ENCODE assay signal across 10 cellular contexts in the genomic region with DNA sequence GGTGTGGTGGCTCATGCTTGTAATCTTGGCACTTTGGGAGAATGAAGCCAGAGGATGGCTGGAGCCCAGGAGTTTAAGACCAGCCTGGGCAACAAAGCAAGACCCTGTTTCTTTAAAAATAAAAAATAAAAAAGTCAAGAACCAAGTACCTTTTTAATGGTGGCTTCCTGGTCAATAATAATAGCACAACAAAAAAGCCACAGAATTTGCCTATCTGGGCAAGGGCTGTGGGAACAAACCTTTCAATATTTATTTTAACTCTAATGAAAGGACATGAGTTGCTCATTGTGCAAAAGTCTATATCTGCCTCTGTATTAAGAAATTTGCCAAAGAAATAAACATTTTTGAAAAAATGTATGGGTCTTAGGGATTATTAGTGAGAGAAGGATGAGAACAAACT. TPM values are rescaled to one million over a fixed set of nuclear protein-coding genes. Genes with fewer than 3 reads are reported as not detected.
DNase-seq lines count a peak whose midpoint lies in the region; ATAC-seq and TF ChIP-seq lines count a peak whose summit lies in the region.
"Had no signal": no experiment of that assay in that cellular context is flagged by ENCODE, and none has a peak within 500 bp of the region (broad histone marks: within the 10 kb centered on the region; RNA-seq: fewer than 3 reads in every experiment).

No MANE protein-coding gene starts in this region.

- POLR2A ChIA-PET in naive thymus-derived CD4-positive, alpha-beta T cell (lab: Charles Lee), result interaction anchor here (0.5 to 2.2 kb wide), 6 partner anchors 11 to 182 kb away, joined by 3 to 9 read pairs (median 4); no protein-coding TSS in a partner anchor

- peak overlapping the region in 1 of 3 donors; percentile 93 for H3K27ac Mint-ChIP-seq in CD4-positive, CD25-positive, alpha-beta regulatory T cell
- H3K27ac Mint-ChIP-seq in naive thymus-derived CD4-positive, alpha-beta T cell, result peak overlapping the region in 8 of 9 donors; percentile 87 to 97 (median 92)

- peak overlapping the region; percentile 79 to 91 (median 90) for H3K4me3 Mint-ChIP-seq in CD4-positive, CD25-positive, alpha-beta regulatory T cell
- peak overlapping the region; percentile 90 to 98 (median 94) for H3K4me3 Mint-ChIP-seq in naive thymus-derived CD4-positive, alpha-beta T cell

- no peak for TF ChIP-seq CTCF in brain microvascular endothelial cell (IDR thresholded peaks at IDR 0.05; ENCODE audit: low read depth, low read length, missing control alignments)

- no peak for ATAC-seq in CD4-positive, CD25-positive, alpha-beta regulatory T cell (ENCODE audit: low read depth in 2 of 2)
- ATAC-seq in naive thymus-derived CD4-positive, alpha-beta T cell, result no peak
- ATAC-seq in HG02885 (IDR thresholded peaks at IDR 0.05; ENCODE audit: poor library complexity, unreplicated experiment), result no peak

- no peak for DNase-seq in CD4-positive, CD25-positive, alpha-beta regulatory T cell
- DNase-seq in brain microvascular endothelial cell (no peak), DMS53 (lab: John Stamatoyannopoulos, UW) (no peak), pons (ENCODE audit: low spot score) (no peak), NCI-H524 (lab: John Stamatoyannopoulos, UW) (no peak)
- no peak for DNase-seq in naive thymus-derived CD4-positive, alpha-beta T cell
- DNase-seq: activated T-cell treated with anti-CD3 and anti-CD28 coated beads for 4 hours had no signal

- peaks cover 8% of the 10 kb centered on the region for H3K36me3 Mint-ChIP-seq in CD4-positive, CD25-positive, alpha-beta regulatory T cell
- peaks cover 0 to 11% (median 7%) of the 10 kb centered on the region in 5 donors for H3K36me3 Mint-ChIP-seq in naive thymus-derived CD4-positive, alpha-beta T cell

- in situ Hi-C loops in brain microvascular endothelial cell (cut with HindIII; ENCODE audit: low pct_ligation_motif_present, low sequenced_read_pairs), result no loop called here

- H3K27me3 ChIP-seq in CD4-positive, CD25-positive, alpha-beta regulatory T cell (ENCODE audit: control insufficient read depth, insufficient read depth, low read length), result no peaks in the 10 kb centered on the region
- H3K27me3 ChIP-seq in HUES64 (ENCODE audit: insufficient read depth, low read length) (no peaks in the 10 kb centered on the region), brain microvascular endothelial cell (replicated peaks) (no peaks in the 10 kb centered on the region)
- H3K27me3 ChIP-seq in naive thymus-derived CD4-positive, alpha-beta T cell (ENCODE audit: control insufficient read depth in 2 of 2, insufficient read depth in 2 of 2, low read length in 2 of 2), result no peaks in the 10 kb centered on the region
- H3K27me3 ChIP-seq: SJSA1 had no signal

- peaks cover 46% of the 10 kb centered on the region for H3K4me1 ChIP-seq in CD4-positive, CD25-positive, alpha-beta regulatory T cell (ENCODE audit: control insufficient read depth, insufficient read depth, low read length, poor library complexity, severe bottlenecking)
- peaks cover 47% of the 10 kb centered on the region for H3K4me1 ChIP-seq in HUES64 (ENCODE audit: insufficient read depth, low read length)
- H3K4me1 ChIP-seq in naive thymus-derived CD4-positive, alpha-beta T cell (ENCODE audit: control insufficient read depth in 2 of 2, insufficient read depth in 2 of 2, low read length in 2 of 2), result peaks cover 26 to 58% of the 10 kb centered on the region in 2 donors

- H3K9me3 ChIP-seq in CD4-positive, CD25-positive, alpha-beta regulatory T cell (ENCODE audit: control insufficient read depth in 2 of 2, low read length in 2 of 2), result no peaks in the 10 kb centered on the region
- no peaks in the 10 kb centered on the region for H3K9me3 ChIP-seq in HUES64 (ENCODE audit: insufficient read depth, low read depth, low read length)
- H3K9me3 ChIP-seq in naive thymus-derived CD4-positive, alpha-beta T cell (ENCODE audit: control insufficient read depth in 2 of 3, low read length in 3 of 3), result no peaks in the 10 kb centered on the region
- H3K9me3 ChIP-seq: SJSA1 had no signal

- CTCF ChIA-PET in naive thymus-derived CD4-positive, alpha-beta T cell (lab: Charles Lee), result interaction anchor here (1.9 kb wide), 1 partner anchor 35 kb away, joined by 5 read pairs; no protein-coding TSS in a partner anchor

- H3K27ac ChIP-seq in CD4-positive, CD25-positive, alpha-beta regulatory T cell (ENCODE audit: insufficient read depth, low read length, poor library complexity, severe bottlenecking), result no peak overlapping the region
- H3K27ac ChIP-seq in HUES64 (ENCODE audit: low read depth, low read length) (no peak overlapping the region), brain microvascular endothelial cell (peak overlapping the region; percentile 28)
- H3K27ac ChIP-seq in naive thymus-derived CD4-positive, alpha-beta T cell (ENCODE audit: low read depth, low read length), result peak overlapping the region; percentile 8
- H3K27ac ChIP-seq: SJSA1 had no signal

- H3K9me3 Mint-ChIP-seq in CD4-positive, CD25-positive, alpha-beta regulatory T cell, result no peaks in the 10 kb centered on the region
- H3K9me3 Mint-ChIP-seq in naive thymus-derived CD4-positive, alpha-beta T cell, result no peaks in the 10 kb centered on the region

- intact Hi-C loops in naive thymus-derived CD4-positive, alpha-beta T cell (cut with micrococcal nuclease), result loop anchor here (5.0 kb wide), 3 partner anchors 40 to 170 kb away; no protein-coding TSS in a partner anchor

- H3K36me3 ChIP-seq in CD4-positive, CD25-positive, alpha-beta regulatory T cell (ENCODE audit: control insufficient read depth, insufficient read depth, low read length), result no peaks in the 10 kb centered on the region
- 0 out of 2 replicates have a peak, but pooled peaks cover 2% of the 10 kb centered on the region for H3K36me3 ChIP-seq in HUES64 (ENCODE audit: insufficient read depth, low read length)
- H3K36me3 ChIP-seq in brain microvascular endothelial cell (replicated peaks), result no peaks in the 10 kb centered on the region
- H3K36me3 ChIP-seq in naive thymus-derived CD4-positive, alpha-beta T cell (ENCODE audit: control insufficient read depth in 2 of 3, insufficient read depth in 3 of 3, low read length in 3 of 3), result no peaks in the 10 kb centered on the region

- peak overlapping the region; percentile 80; the same call in 1 of the 2 replicates for H3K9ac ChIP-seq in HUES64 (ENCODE audit: low read depth, low read length)

- peak overlapping the region; percentile 92 for H3K4me3 ChIP-seq in CD4-positive, CD25-positive, alpha-beta regulatory T cell (ENCODE audit: low read depth, low read length)
- H3K4me3 ChIP-seq in HUES64 (ENCODE audit: low read length) (peak overlapping the region; percentile 82), brain microvascular endothelial cell (ENCODE audit: low read depth, low read length) (no peak overlapping the region)
- peak overlapping the region; percentile 88 for H3K4me3 ChIP-seq in naive thymus-derived CD4-positive, alpha-beta T cell (ENCODE audit: low read length)

- H3K4me1 Mint-ChIP-seq in CD4-positive, CD25-positive, alpha-beta regulatory T cell, result peaks cover 36 to 68% (median 58%) of the 10 kb centered on the region in 4 donors
- H3K4me1 Mint-ChIP-seq in naive thymus-derived CD4-positive, alpha-beta T cell, result peaks cover 60 to 91% (median 85%) of the 10 kb centered on the region in 7 donors

- H3K27me3 Mint-ChIP-seq in CD4-positive, CD25-positive, alpha-beta regulatory T cell, result no peaks in the 10 kb centered on the region
- H3K27me3 Mint-ChIP-seq in naive thymus-derived CD4-positive, alpha-beta T cell, result no peaks in the 10 kb centered on the region

RNA-seq across cellular contexts. Expression of a gene that starts 2.1 kb away (rescaled TPM):
- total RNA-seq in CD4-positive, CD25-positive, alpha-beta regulatory T cell, result 39.0 TPM
- 1 to 10 TPM in 3 of 4 donors, under 1 TPM in 1; 0.64 to 2.6 (median 1.6) TPM for polyA plus RNA-seq in CD4-positive, CD25-positive, alpha-beta regulatory T cell
- polyA plus RNA-seq in HUES64 (2013, experiment 1 of 2), result 22.7 TPM
- 24.2 TPM for polyA plus RNA-seq in HUES64 (2013, experiment 2 of 2)
- total RNA-seq in naive thymus-derived CD4-positive, alpha-beta T cell, result 10 to 100 TPM; 55.0 to 89.1 (median 78.3) TPM
- polyA plus RNA-seq in naive thymus-derived CD4-positive, alpha-beta T cell, result 10 to 100 TPM; 10.1 to 11.7 TPM

Comparison
In these comparisons a context has a peak if more than half of its experiments do, and no peak if none do; other contexts are left out.
1. H3K27ac ChIP-seq: peak in brain microvascular endothelial cell (single experiment) and naive thymus-derived CD4-positive, alpha-beta T cell (single experiment); none in CD4-positive, CD25-positive, alpha-beta regulatory T cell (single experiment) and HUES64 (single experiment).